8 cellular contexts compared by ENCODE assay signal in the genomic region with DNA sequence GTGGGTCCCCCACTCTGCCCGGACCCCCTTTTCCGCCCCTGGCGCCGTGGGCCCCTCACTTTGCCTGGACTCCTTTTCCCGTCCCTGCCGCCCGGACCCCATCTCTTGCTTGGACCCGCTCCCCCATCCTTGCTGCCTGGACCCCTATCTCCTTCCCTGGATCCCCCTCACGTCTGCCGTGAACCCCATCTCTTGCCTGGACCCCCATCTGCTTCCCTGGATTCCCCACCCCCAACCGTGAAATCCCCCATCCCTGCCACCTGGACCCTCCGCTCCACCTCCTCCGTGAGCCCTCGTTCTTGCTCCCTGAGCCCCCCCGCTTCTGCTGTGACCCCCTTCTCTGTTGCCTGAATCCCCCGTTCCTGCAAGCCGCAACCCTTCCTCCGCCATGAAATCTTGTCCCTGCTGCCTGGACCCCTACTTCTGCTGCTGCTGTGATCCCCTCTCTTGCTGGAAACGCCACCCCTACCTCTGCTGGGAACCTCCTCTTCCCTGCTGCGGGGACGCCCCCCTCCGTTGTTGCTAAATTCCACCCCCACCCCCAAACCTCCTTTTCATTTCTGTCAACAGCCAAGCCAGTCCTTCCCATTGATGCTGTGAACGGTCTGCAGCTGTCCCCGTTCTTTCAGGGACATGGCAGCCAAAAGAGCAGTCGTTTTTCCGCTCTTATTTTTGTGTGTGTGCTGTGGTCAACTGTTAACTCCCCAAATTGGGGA. TPM values are rescaled to one million over a fixed set of nuclear protein-coding genes. Genes with fewer than 3 reads are reported as not detected.
DNase-seq lines count a peak whose midpoint lies in the region; ATAC-seq and TF ChIP-seq lines count a peak whose summit lies in the region.

No MANE protein-coding gene starts in this region.

- TF ChIP-seq CTCF in BJ (IDR thresholded peaks at IDR 0.05; ENCODE audit: insufficient read depth, low read depth, low read length), result no peak

- H3K27me3 Mint-ChIP-seq in immature natural killer cell (ENCODE audit: low read depth in 3 of 3), result peaks cover 4 to 13% (median 5%) of the 10 kb centered on the region in 3 donors

- peaks cover 7 to 35% (median 16%) of the 10 kb centered on the region in 3 donors for H3K36me3 Mint-ChIP-seq in immature natural killer cell

- no peaks in the 10 kb centered on the region for H3K9me3 Mint-ChIP-seq in immature natural killer cell

- no peak for ATAC-seq in HG03159 (IDR thresholded peaks at IDR 0.05; ENCODE audit: unreplicated experiment)

- H3K36me3 ChIP-seq in BJ (ENCODE audit: control insufficient read depth, insufficient read depth, low read length) (peaks cover 10% of the 10 kb centered on the region), HUES48 (ENCODE audit: control insufficient read depth, insufficient read depth, low read length) (peaks cover 32% of the 10 kb centered on the region)

- H3K4me1 Mint-ChIP-seq in immature natural killer cell, result peaks cover 17 to 26% of the 10 kb centered on the region in 2 donors

- DNase-seq in BJ (ENCODE audit: low read depth), result no peak
- DNase-seq in anterior cingulate cortex (lab: John Stamatoyannopoulos, UW), result peak in 49 of 58 donors; percentile 14 to 80 (median 47)
- DNase-seq in immature natural killer cell, result no peak
- peak; percentile 40 for DNase-seq in stimulated activated CD8-positive, alpha-beta memory T cell treated with anti-CD3 and anti-CD28 coated beads, Interleukin-4, amount 100 ng/mL, for 48 hours
- DNase-seq in mesenteric fat pad (ENCODE audit: low spot score), result no peak
- DNase-seq in NCI-H2171 (lab: John Stamatoyannopoulos, UW), result no peak

- no peaks in the 10 kb centered on the region for H3K9me3 ChIP-seq in HUES48 (ENCODE audit: control insufficient read depth, insufficient read depth, low read length)

- peak overlapping the region; percentile 83 to 88 (median 87) for H3K4me3 Mint-ChIP-seq in immature natural killer cell

- H3K27ac Mint-ChIP-seq in immature natural killer cell, result peak overlapping the region; percentile 58 to 90 (median 74)

- no peak overlapping the region for H3K9ac ChIP-seq in HUES48 (ENCODE audit: low read depth, low read length)

- H3K27ac ChIP-seq in HUES48 (ENCODE audit: low read depth, low read length), result peak overlapping the region; percentile 72

- CTCF ChIA-PET in BJ (lab: Yijun Ruan, JAX), result interaction anchor here (1.0 kb wide), 1 partner anchor 9 kb away, joined by 3 read pairs; no protein-coding TSS in a partner anchor

- H3K27me3 ChIP-seq in BJ (ENCODE audit: control insufficient read depth, insufficient read depth, low read length) (no peaks in the 10 kb centered on the region), HUES48 (ENCODE audit: control insufficient read depth, insufficient read depth, low read length) (no peaks in the 10 kb centered on the region)

- peak overlapping the region; percentile 74 for H3K4me3 ChIP-seq in BJ (ENCODE audit: low read depth, low read length)
- peak overlapping the region; percentile 76 for H3K4me3 ChIP-seq in HUES48 (ENCODE audit: low read depth, low read length)

- H3K4me1 ChIP-seq in HUES48 (ENCODE audit: control insufficient read depth, insufficient read depth, low read length), result peaks cover 49% of the 10 kb centered on the region

- POLR2A ChIA-PET in BJ (lab: Charles Lee), result interaction anchor here (0.5 to 0.6 kb wide), 2 partner anchors 12 to 42 kb away, joined by 14 to 25 read pairs; no protein-coding TSS in a partner anchor

RNA-seq across cellular contexts. Expression of gene NDUFS7, which starts 28.3 kb away (rescaled TPM):
- polyA plus RNA-seq in BJ (2011; rRNA removed), result 35.5 and 59.6 TPM in 2 replicates
- 12.9 and 20.4 TPM in 2 replicates for polyA minus RNA-seq in BJ (2011; rRNA and poly(A)+ RNA removed)
- polyA plus RNA-seq in immature natural killer cell, result 100 to 1,000 TPM; 209 to 227 (median 213) TPM
- total RNA-seq in mesenteric fat pad, result 75.3 TPM

RNA-seq across cellular contexts. Expression of gene GAMT, which starts 45.9 kb away (rescaled TPM):
- polyA plus RNA-seq in BJ (2011; rRNA removed) (26.9 and 43.7 TPM in 2 replicates), immature natural killer cell (10 to 100 TPM in 2 of 3 donors, 1 to 10 TPM in 1; 7.9 to 16.5 (median 10.5) TPM)
- polyA minus RNA-seq in BJ (2011; rRNA and poly(A)+ RNA removed), result 17.9 and 31.2 TPM in 2 replicates
- 8.4 TPM for total RNA-seq in mesenteric fat pad

RNA-seq across cellular contexts. Expression of gene DAZAP1, which starts 52.0 kb away (rescaled TPM):
- 38.3 and 48.9 TPM in 2 replicates for polyA plus RNA-seq in BJ (2011; rRNA removed)
- polyA minus RNA-seq in BJ (2011; rRNA and poly(A)+ RNA removed), result 18.8 and 19.6 TPM in 2 replicates
- 10 to 100 TPM in 1 of 3 donors, 1 to 10 TPM in 2; 4.3 to 10.3 (median 8.0) TPM for polyA plus RNA-seq in immature natural killer cell
- total RNA-seq in mesenteric fat pad, result 110 TPM

Comparison
In these comparisons a context has a peak if more than half of its experiments do, and no peak if none do; other contexts are left out.
1. DNase-seq: peak in anterior cingulate cortex (49 of 58) and stimulated activated CD8-positive, alpha-beta memory T cell treated with anti-CD3 and anti-CD28 coated beads, Interleukin-4, amount 100 ng/mL, for 48 hours (single experiment); none in BJ (single experiment), immature natural killer cell (0 of 3), mesenteric fat pad (single experiment) and NCI-H2171 (single experiment).